1 cellular context compared by ENCODE assay signal in the genomic region with DNA sequence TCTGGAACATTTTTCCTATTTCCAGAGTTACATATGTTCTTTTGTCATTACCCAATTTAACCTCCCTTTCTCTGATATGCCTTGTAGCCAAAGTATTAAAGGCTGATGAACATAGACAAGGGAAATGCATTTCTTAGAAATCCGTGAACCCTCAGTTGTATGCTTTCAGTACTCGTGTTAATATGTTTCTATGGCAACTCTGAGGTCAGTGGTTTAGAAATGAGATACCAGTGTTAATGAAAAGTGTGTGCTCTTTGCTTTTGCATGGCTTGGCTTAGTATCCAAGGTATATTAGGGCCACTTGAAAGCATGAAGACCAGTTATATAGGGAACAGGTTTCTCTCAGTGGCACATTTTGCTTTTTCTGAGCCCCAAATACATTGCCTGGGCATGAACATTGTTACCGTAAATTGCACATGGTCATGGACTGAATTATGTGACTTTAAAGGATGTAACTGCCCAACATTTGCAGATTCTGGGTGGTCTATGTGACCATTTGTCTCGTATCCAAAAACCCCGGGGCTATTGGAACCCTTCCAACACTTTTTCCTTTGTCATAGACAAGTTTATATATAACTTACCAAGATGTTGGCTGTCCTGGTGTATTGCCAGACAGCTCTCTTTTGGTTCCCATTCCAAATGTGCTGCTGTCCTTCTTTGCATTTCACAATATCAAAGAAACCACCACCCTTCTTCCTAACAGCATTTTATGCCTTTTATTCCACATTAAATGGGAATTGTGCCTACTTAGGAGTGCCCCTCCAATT.
TF ChIP-seq lines count a peak whose summit lies in the region.

No MANE protein-coding gene starts in this region.

TF ChIP-seq in SK-N-SH treated with all-trans-retinoic acid at 6 μM for 48 hours, 23 proteins besides CTCF, POLR2A, EP300 and RAD21:
- TF ChIP-seq TCF4 (CRISPR knock-in tag; IDR thresholded peaks at IDR 0.05; ENCODE audit: borderline replicate concordance), result no peak
- no peak for TF ChIP-seq ZNF565 (CRISPR knock-in tag; conservative IDR thresholded peaks at IDR 0.05; ENCODE audit: low read depth)
- TF ChIP-seq, protein P1, sequence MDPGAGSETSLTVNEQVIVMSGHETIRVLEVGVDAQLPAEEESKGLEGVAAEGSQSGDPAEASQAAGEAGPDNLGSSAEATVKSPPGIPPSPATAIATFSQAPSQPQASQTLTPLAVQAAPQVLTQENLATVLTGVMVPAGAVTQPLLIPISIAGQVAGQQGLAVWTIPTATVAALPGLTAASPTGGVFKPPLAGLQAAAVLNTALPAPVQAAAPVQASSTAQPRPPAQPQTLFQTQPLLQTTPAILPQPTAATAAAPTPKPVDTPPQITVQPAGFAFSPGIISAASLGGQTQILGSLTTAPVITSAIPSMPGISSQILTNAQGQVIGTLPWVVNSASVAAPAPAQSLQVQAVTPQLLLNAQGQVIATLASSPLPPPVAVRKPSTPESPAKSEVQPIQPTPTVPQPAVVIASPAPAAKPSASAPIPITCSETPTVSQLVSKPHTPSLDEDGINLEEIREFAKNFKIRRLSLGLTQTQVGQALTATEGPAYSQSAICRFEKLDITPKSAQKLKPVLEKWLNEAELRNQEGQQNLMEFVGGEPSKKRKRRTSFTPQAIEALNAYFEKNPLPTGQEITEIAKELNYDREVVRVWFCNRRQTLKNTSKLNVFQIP (CRISPR knock-in tag; IDR thresholded peaks at IDR 0.05; ENCODE audit: borderline replicate concordance, low read depth), result no peak
- TF ChIP-seq RARB (CRISPR knock-in tag; IDR thresholded peaks at IDR 0.05), result no peak
- no peak for TF ChIP-seq ISL1 (CRISPR knock-in tag; IDR thresholded peaks at IDR 0.05)
- TF ChIP-seq CSRNP3 (CRISPR knock-in tag; IDR thresholded peaks at IDR 0.05), result no peak
- TF ChIP-seq ZNF70 (CRISPR knock-in tag; IDR thresholded peaks at IDR 0.05), result no peak
- TF ChIP-seq PPARA (CRISPR knock-in tag; IDR thresholded peaks at IDR 0.05; ENCODE audit: borderline replicate concordance), result no peak
- no peak for TF ChIP-seq SNAI2 (CRISPR knock-in tag; IDR thresholded peaks at IDR 0.05)
- TF ChIP-seq CREB5 (CRISPR knock-in tag; IDR thresholded peaks at IDR 0.05; ENCODE audit: low read depth), result no peak
- TF ChIP-seq ZC3H10 (CRISPR knock-in tag; IDR thresholded peaks at IDR 0.05), result no peak
- TF ChIP-seq TOX (CRISPR knock-in tag; IDR thresholded peaks at IDR 0.05; ENCODE audit: borderline replicate concordance), result no peak
- TF ChIP-seq, protein P2, sequence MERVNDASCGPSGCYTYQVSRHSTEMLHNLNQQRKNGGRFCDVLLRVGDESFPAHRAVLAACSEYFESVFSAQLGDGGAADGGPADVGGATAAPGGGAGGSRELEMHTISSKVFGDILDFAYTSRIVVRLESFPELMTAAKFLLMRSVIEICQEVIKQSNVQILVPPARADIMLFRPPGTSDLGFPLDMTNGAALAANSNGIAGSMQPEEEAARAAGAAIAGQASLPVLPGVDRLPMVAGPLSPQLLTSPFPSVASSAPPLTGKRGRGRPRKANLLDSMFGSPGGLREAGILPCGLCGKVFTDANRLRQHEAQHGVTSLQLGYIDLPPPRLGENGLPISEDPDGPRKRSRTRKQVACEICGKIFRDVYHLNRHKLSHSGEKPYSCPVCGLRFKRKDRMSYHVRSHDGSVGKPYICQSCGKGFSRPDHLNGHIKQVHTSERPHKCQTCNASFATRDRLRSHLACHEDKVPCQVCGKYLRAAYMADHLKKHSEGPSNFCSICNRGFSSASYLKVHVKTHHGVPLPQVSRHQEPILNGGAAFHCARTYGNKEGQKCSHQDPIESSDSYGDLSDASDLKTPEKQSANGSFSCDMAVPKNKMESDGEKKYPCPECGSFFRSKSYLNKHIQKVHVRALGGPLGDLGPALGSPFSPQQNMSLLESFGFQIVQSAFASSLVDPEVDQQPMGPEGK (CRISPR knock-in tag; IDR thresholded peaks at IDR 0.05; ENCODE audit: borderline replicate concordance), result no peak
